Comparison of ENCODE assay signal across 8 cellular contexts in the genomic region with DNA sequence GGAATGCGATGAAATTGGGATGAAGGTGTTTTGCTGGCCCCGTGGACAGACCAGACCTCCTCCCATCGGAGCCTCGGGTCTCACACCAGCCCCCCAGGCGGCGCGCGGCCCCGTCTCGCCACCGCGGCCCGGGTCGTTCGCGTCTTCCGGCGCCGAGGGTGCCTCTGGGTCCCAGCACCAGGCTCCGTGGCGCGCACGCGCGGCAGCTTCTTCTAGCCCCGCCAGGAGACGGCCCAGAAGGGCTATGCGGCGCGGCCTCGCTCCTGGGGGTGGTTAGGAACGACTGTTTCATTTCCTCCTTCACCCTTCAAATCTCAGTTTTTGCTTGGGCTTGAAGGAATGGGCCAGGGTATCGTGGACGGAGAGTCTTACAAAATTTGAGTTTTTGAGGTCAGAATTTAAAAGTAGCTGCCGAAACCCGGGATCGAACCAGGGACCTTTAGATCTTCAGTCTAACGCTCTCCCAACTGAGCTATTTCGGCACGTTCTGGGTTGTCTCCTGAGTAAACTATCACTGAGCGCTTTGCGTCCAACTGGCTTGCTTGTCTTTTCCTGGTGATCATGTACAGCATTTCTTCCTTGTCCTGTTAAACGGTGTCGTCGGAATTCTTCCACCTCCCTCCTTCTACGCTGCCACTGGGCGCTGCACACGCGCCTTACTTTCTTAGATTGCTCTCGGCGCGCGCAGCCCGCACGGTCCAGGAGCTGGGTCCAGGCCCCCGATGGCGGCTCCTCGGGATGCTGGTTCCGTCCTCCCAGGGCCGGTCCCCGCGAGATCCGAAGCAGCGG. TPM values are rescaled to one million over a fixed set of nuclear protein-coding genes. Genes with fewer than 3 reads are reported as not detected.
A peak's percentile ranks its signal among the peaks of the same experiment; 100 is the strongest.
DNase-seq lines count a peak whose midpoint lies in the region; ATAC-seq lines count a peak whose summit lies in the region.

No MANE protein-coding gene starts in this region.

- H3K9ac ChIP-seq in endocrine pancreas (ENCODE audit: control insufficient read depth, insufficient read depth, low read length): peak overlapping the region; percentile 94
- H3K9ac ChIP-seq in mesendoderm (ENCODE audit: low read length): peak overlapping the region; percentile 75

- H3K4me1 ChIP-seq in endocrine pancreas (ENCODE audit: control insufficient read depth, insufficient read depth, low read length): no peaks in the 10 kb centered on the region
- no peaks in the 10 kb centered on the region for H3K4me1 ChIP-seq in mesendoderm (ENCODE audit: control insufficient read depth, low read depth, low read length)

- DNase-seq in CMK (ENCODE audit: low read depth): peak; percentile 86
- peak; percentile 80 for DNase-seq in HS-5 (ENCODE audit: low read depth)
- DNase-seq in NOMO-1 (lab: John Stamatoyannopoulos, UW; ENCODE audit: unreplicated experiment in 2 of 2): peak; percentile 88 to 93
- DNase-seq in activated CD8-positive, alpha-beta memory T cell treated with anti-CD3 and anti-CD28 coated beads, Interleukin-2, amount 10 ng/mL, durations not matched to agents 7 days and 5 days: peak; percentile 94
- peak; percentile 98 for DNase-seq in mesendoderm
- DNase-seq in stimulated activated CD8-positive, alpha-beta memory T cell treated with anti-CD3 and anti-CD28 coated beads, Interleukin-12 subunit alpha, Interleukin-12 subunit beta, amount 100 ng/mL, for 4 hours (ENCODE audit: low read depth): peak; percentile 88

- H3K4ac ChIP-seq in mesendoderm (ENCODE audit: low read depth, low read length): no peak overlapping the region

- no peak overlapping the region for H4K8ac ChIP-seq in mesendoderm (ENCODE audit: low read depth, low read length)

- H3K23ac ChIP-seq in mesendoderm (ENCODE audit: low read length): no peak overlapping the region

- no peaks in the 10 kb centered on the region for H3K79me1 ChIP-seq in mesendoderm (ENCODE audit: low read length)

- no peaks in the 10 kb centered on the region for H3K36me3 ChIP-seq in endocrine pancreas (ENCODE audit: control insufficient read depth, insufficient read depth, low read length)
- H3K36me3 ChIP-seq in mesendoderm (ENCODE audit: control insufficient read depth, insufficient read depth, low read length): no peaks in the 10 kb centered on the region

- H3K36me3 Mint-ChIP-seq in activated CD8-positive, alpha-beta memory T cell treated with anti-CD3 and anti-CD28 coated beads, Interleukin-2, amount 10 ng/mL, durations not matched to agents 7 days and 5 days: peaks cover 2% of the 10 kb centered on the region

- H2BK5ac ChIP-seq in mesendoderm (ENCODE audit: low read length): no peak overlapping the region

- no peak overlapping the region for H4K5ac ChIP-seq in mesendoderm (ENCODE audit: low read length)

- H2BK120ac ChIP-seq in mesendoderm (ENCODE audit: low read depth, low read length): no peak overlapping the region

- peak overlapping the region; percentile 90 for H3K27ac ChIP-seq in mesendoderm (ENCODE audit: low read depth, low read length)

- peaks cover 9% of the 10 kb centered on the region for H3K27me3 Mint-ChIP-seq in activated CD8-positive, alpha-beta memory T cell treated with anti-CD3 and anti-CD28 coated beads, Interleukin-2, amount 10 ng/mL, durations not matched to agents 7 days and 5 days

- H3K27me3 ChIP-seq in endocrine pancreas (ENCODE audit: control insufficient read depth, insufficient read depth, low read length): no peaks in the 10 kb centered on the region
- H3K27me3 ChIP-seq in mesendoderm (ENCODE audit: insufficient read depth, low read length, poor library complexity): no peaks in the 10 kb centered on the region

- H3K9me3 ChIP-seq in endocrine pancreas (ENCODE audit: control insufficient read depth, low read length): no peaks in the 10 kb centered on the region

- H3K79me2 ChIP-seq in mesendoderm (ENCODE audit: control insufficient read depth, insufficient read depth, low read length): no peaks in the 10 kb centered on the region

- peak overlapping the region; percentile 65 for H3K18ac ChIP-seq in mesendoderm (ENCODE audit: low read length)

- no CpG with 5 or more reads among the region's 64 CpGs for WGBS in mesendoderm (ENCODE audit: extremely low coverage, insufficient coverage, low lambda C conversion rate)

- H3K4me2 ChIP-seq in mesendoderm (ENCODE audit: low read length): peak overlapping the region; percentile 81

- ATAC-seq in GM19468 (IDR thresholded peaks at IDR 0.05; ENCODE audit: extremely low read depth, unreplicated experiment): peak; percentile 93
- peak; percentile 94 for ATAC-seq in activated CD8-positive, alpha-beta memory T cell treated with anti-CD3 and anti-CD28 coated beads, Interleukin-2, amount 10 ng/mL, durations not matched to agents 7 days and 5 days

- no peak overlapping the region for H3K4me3 ChIP-seq in endocrine pancreas (ENCODE audit: control insufficient read depth, insufficient read depth, low read length)
- peak overlapping the region; percentile 80 for H3K4me3 ChIP-seq in mesendoderm (ENCODE audit: low read length)

- H3K27ac Mint-ChIP-seq in activated CD8-positive, alpha-beta memory T cell treated with anti-CD3 and anti-CD28 coated beads, Interleukin-2, amount 10 ng/mL, durations not matched to agents 7 days and 5 days: peak overlapping the region; percentile 96

- H2BK15ac ChIP-seq in mesendoderm (replicated peaks; ENCODE audit: low read depth): no peak overlapping the region

- peak overlapping the region; percentile 94 for H3K4me3 Mint-ChIP-seq in activated CD8-positive, alpha-beta memory T cell treated with anti-CD3 and anti-CD28 coated beads, Interleukin-2, amount 10 ng/mL, durations not matched to agents 7 days and 5 days

- peaks cover 17% of the 10 kb centered on the region for H3K4me1 Mint-ChIP-seq in activated CD8-positive, alpha-beta memory T cell treated with anti-CD3 and anti-CD28 coated beads, Interleukin-2, amount 10 ng/mL, durations not matched to agents 7 days and 5 days

- H3K9me3 Mint-ChIP-seq in activated CD8-positive, alpha-beta memory T cell treated with anti-CD3 and anti-CD28 coated beads, Interleukin-2, amount 10 ng/mL, durations not matched to agents 7 days and 5 days (ENCODE audit: low read depth): peaks cover 3% of the 10 kb centered on the region

- CTCF ChIA-PET in activated CD8-positive, alpha-beta memory T cell treated with anti-CD3 and anti-CD28 coated beads, Interleukin-2, amount 10 ng/mL, durations not matched to agents 7 days and 5 days (lab: Charles Lee): interaction anchor here (0.6 to 3.0 kb wide), 11 partner anchors 11 to 928 kb away, joined by 3 to 14 read pairs (median 5); a partner anchor contains a TSS

- H3K56ac ChIP-seq in mesendoderm (ENCODE audit: low read length): peak overlapping the region; percentile 92

- no peak overlapping the region for H2AK5ac ChIP-seq in mesendoderm (ENCODE audit: low read length)

RNA-seq across cellular contexts. Expression of a gene that starts 46.5 kb away (rescaled TPM):
- 10 to 100 TPM; 14.0 to 19.5 TPM for total RNA-seq in activated CD8-positive, alpha-beta memory T cell treated with anti-CD3 and anti-CD28 coated beads, Interleukin-2, amount 10 ng/mL, durations not matched to agents 7 days and 5 days
- 10.4 TPM for polyA plus RNA-seq in mesendoderm (2013, experiment 1 of 2)
- 10.6 TPM for polyA plus RNA-seq in mesendoderm (2013, experiment 2 of 2)

RNA-seq across cellular contexts. Expression of a gene that starts 52.2 kb away (rescaled TPM):
- 1 to 10 TPM; 7.2 to 7.5 TPM for total RNA-seq in activated CD8-positive, alpha-beta memory T cell treated with anti-CD3 and anti-CD28 coated beads, Interleukin-2, amount 10 ng/mL, durations not matched to agents 7 days and 5 days
- 2.8 TPM for polyA plus RNA-seq in mesendoderm (2013, experiment 1 of 2)
- 2.8 TPM for polyA plus RNA-seq in mesendoderm (2013, experiment 2 of 2)
